15 cellular contexts compared by ENCODE assay signal in genomic region chr6:149728499-149729234, GRCh38. TPM values are rescaled to one million over a fixed set of nuclear protein-coding genes. Genes with fewer than 3 reads are reported as not detected.
DNase-seq lines count a peak whose midpoint lies in the region; ATAC-seq and TF ChIP-seq lines count a peak whose summit lies in the region.
"Had no signal": no experiment of that assay in that cellular context is flagged by ENCODE, and none has a peak within 500 bp of the region (broad histone marks: within the 10 kb centered on the region; RNA-seq: fewer than 3 reads in every experiment).

No MANE protein-coding gene starts in this region.

- peaks cover 2% of the 10 kb centered on the region; the same call in 1 of the 2 replicates for H3F3A ChIP-seq in Loucy (ENCODE audit: low read depth)

- H4K20me1 ChIP-seq in Loucy (ENCODE audit: insufficient read depth, low read length, poor library complexity, severe bottlenecking), result no peaks in the 10 kb centered on the region

- H3K4me2 ChIP-seq in Loucy (ENCODE audit: low read depth, low read length, poor library complexity, severe bottlenecking) (peak overlapping the region; percentile 62), neuronal stem cell (ENCODE audit: insufficient read depth, low read length, poor library complexity, severe bottlenecking) (no peak overlapping the region)
- H3K4me2 ChIP-seq: A549 had no signal

- peaks cover 72% of the 10 kb centered on the region for H3K36me3 ChIP-seq in Loucy (ENCODE audit: insufficient read depth, low read length)
- H3K36me3 ChIP-seq in neuronal stem cell (replicated peaks in 1 of 2; ENCODE audit: control insufficient read depth in 2 of 2, insufficient read depth in 2 of 2, low read length in 2 of 2), result peaks cover 31 to 95% of the 10 kb centered on the region in 2 donors

- no peak overlapping the region for H2AK5ac ChIP-seq in neuronal stem cell (ENCODE audit: low read depth, low read length)

- peaks cover 23% of the 10 kb centered on the region for H3K4me1 Mint-ChIP-seq in T-helper 2 cell treated with Interferon-gamma antibody and Interleukin-4, amounts not matched to agents 5 μg/mL and 100 μg/mL, for 36 hours (ENCODE audit: low read depth)
- H3K4me1 Mint-ChIP-seq in activated naive CD8-positive, alpha-beta T cell (ENCODE audit: low read depth), result peaks cover 18% of the 10 kb centered on the region

- no peaks in the 10 kb centered on the region for H3K9me2 ChIP-seq in Loucy (replicated peaks; ENCODE audit: low read depth, low read length)

- ATAC-seq in HG03039 (IDR thresholded peaks at IDR 0.05; ENCODE audit: unreplicated experiment), result no peak
- ATAC-seq: A549 had no signal

- H3K27me3 ChIP-seq in Loucy (ENCODE audit: insufficient read depth, low read length, poor library complexity, severe bottlenecking), result no peaks in the 10 kb centered on the region
- H3K27me3 ChIP-seq in neuronal stem cell (ENCODE audit: control insufficient read depth in 3 of 3, insufficient read depth in 3 of 3, low read depth in 1 of 3, low read length in 3 of 3), result no peaks in the 10 kb centered on the region
- H3K27me3 ChIP-seq: esophagus muscularis mucosa had no signal

- no peak overlapping the region for H2AFZ ChIP-seq in Loucy (ENCODE audit: low read length)
- H2AFZ ChIP-seq in neuronal stem cell (ENCODE audit: low read length), result no peak overlapping the region

- H3K79me1 ChIP-seq in neuronal stem cell (ENCODE audit: low read depth, low read length), result peaks cover 4% of the 10 kb centered on the region

- H3K9ac ChIP-seq in Loucy (ENCODE audit: low read depth, low read length, poor library complexity, severe bottlenecking), result peak overlapping the region; percentile 64
- no peak overlapping the region for H3K9ac ChIP-seq in neuronal stem cell (ENCODE audit: low read depth, low read length, poor library complexity)

- no peak overlapping the region for H3K27ac ChIP-seq in neuronal stem cell (replicated peaks; ENCODE audit: low read length)
- H3K27ac ChIP-seq: A549, esophagus muscularis mucosa had no signal

- peak overlapping the region; percentile 80 for H3K27ac Mint-ChIP-seq in T-helper 2 cell treated with Interferon-gamma antibody and Interleukin-4, amounts not matched to agents 5 μg/mL and 100 μg/mL, for 36 hours
- peak overlapping the region; percentile 84 for H3K27ac Mint-ChIP-seq in activated naive CD8-positive, alpha-beta T cell

- H3K9me3 Mint-ChIP-seq in T-helper 2 cell treated with Interferon-gamma antibody and Interleukin-4, amounts not matched to agents 5 μg/mL and 100 μg/mL, for 36 hours, result no peaks in the 10 kb centered on the region
- no peaks in the 10 kb centered on the region for H3K9me3 Mint-ChIP-seq in activated naive CD8-positive, alpha-beta T cell (ENCODE audit: low read depth)

- no peak overlapping the region for H4K91ac ChIP-seq in neuronal stem cell (ENCODE audit: low read depth, low read length, poor library complexity)

- no peak overlapping the region for H2BK5ac ChIP-seq in neuronal stem cell (ENCODE audit: low read length)

- H3K4me3 ChIP-seq in Loucy (ENCODE audit: low read length, poor library complexity, severe bottlenecking) (peak overlapping the region; percentile 44), neuronal stem cell (ENCODE audit: low read length in 2 of 2) (no peak overlapping the region)
- H3K4me3 ChIP-seq: A549, esophagus muscularis mucosa had no signal

- no peak for DNase-seq in T-helper 2 cell treated with Interferon-gamma antibody and Interleukin-4, amounts not matched to agents 5 μg/mL and 100 μg/mL, for 36 hours (ENCODE audit: low spot score)
- DNase-seq in T-helper 2 cell (no peak), neuronal stem cell (ENCODE audit: low spot score) (no peak), AG08396 (ENCODE audit: low spot score) (no peak)
- no peak for DNase-seq in stimulated activated CD4-positive, alpha-beta T cell treated with anti-CD3 and anti-CD28 coated beads, Interleukin-1b, Interleukin-23, amount 100 ng/mL, for 48 hours
- DNase-seq: amniotic stem cell, DMS 273 treated with DMSO at 0.1 percent for 48 hours, H7, left ventricle myocardium superior, SW 1271 had no signal

- H3K9me3 ChIP-seq in Loucy (ENCODE audit: insufficient read depth, low read depth, low read length) (no peaks in the 10 kb centered on the region), neuronal stem cell (replicated peaks in 1 of 2; ENCODE audit: control insufficient read depth in 2 of 2, insufficient read depth in 1 of 2, low read depth in 1 of 2, low read length in 2 of 2) (no peaks in the 10 kb centered on the region)
- H3K9me3 ChIP-seq: A549, esophagus muscularis mucosa had no signal

- peaks cover 44% of the 10 kb centered on the region for H3K36me3 Mint-ChIP-seq in T-helper 2 cell treated with Interferon-gamma antibody and Interleukin-4, amounts not matched to agents 5 μg/mL and 100 μg/mL, for 36 hours (ENCODE audit: low read depth)
- peaks cover 4% of the 10 kb centered on the region for H3K36me3 Mint-ChIP-seq in activated naive CD8-positive, alpha-beta T cell

- H3K27me3 Mint-ChIP-seq in T-helper 2 cell treated with Interferon-gamma antibody and Interleukin-4, amounts not matched to agents 5 μg/mL and 100 μg/mL, for 36 hours (ENCODE audit: low read depth), result no peaks in the 10 kb centered on the region
- H3K27me3 Mint-ChIP-seq in activated naive CD8-positive, alpha-beta T cell, result no peaks in the 10 kb centered on the region

- no CpG with 5 or more reads among the region's 5 CpGs for WGBS in neuronal stem cell (ENCODE audit: extremely low coverage in 2 of 2, insufficient read length in 2 of 2, insufficient replicate concordance in 1 of 2), 2 donors

- H3K4me3 Mint-ChIP-seq in T-helper 2 cell treated with Interferon-gamma antibody and Interleukin-4, amounts not matched to agents 5 μg/mL and 100 μg/mL, for 36 hours, result peak overlapping the region; percentile 58
- peak overlapping the region; percentile 33 for H3K4me3 Mint-ChIP-seq in activated naive CD8-positive, alpha-beta T cell

- no peak overlapping the region for H3K14ac ChIP-seq in neuronal stem cell (ENCODE audit: low read length)

- H2BK120ac ChIP-seq in neuronal stem cell (ENCODE audit: low read depth, low read length), result no peak overlapping the region

- H3K79me2 ChIP-seq in Loucy (ENCODE audit: insufficient read depth, low read length), result no peaks in the 10 kb centered on the region

- no peak overlapping the region for H3K4ac ChIP-seq in neuronal stem cell (ENCODE audit: low read length)

- H2BK12ac ChIP-seq in neuronal stem cell (ENCODE audit: low read length), result no peak overlapping the region

- no peak overlapping the region for H2BK15ac ChIP-seq in neuronal stem cell (ENCODE audit: low read length)

- TF ChIP-seq CTCF in Loucy (conservative IDR thresholded peaks at IDR 0.05; ENCODE audit: low read length), result no peak

- H4K8ac ChIP-seq in neuronal stem cell (ENCODE audit: low read depth, low read length), result no peak overlapping the region

- H3K18ac ChIP-seq in neuronal stem cell (ENCODE audit: low read length), result no peak overlapping the region

- H3K23ac ChIP-seq in neuronal stem cell (ENCODE audit: low read depth, low read length, poor library complexity), result peak overlapping the region; percentile 25

- H3K4me1 ChIP-seq in Loucy (ENCODE audit: insufficient read depth, low read length, poor library complexity, severe bottlenecking) (peaks cover 18% of the 10 kb centered on the region), neuronal stem cell (ENCODE audit: control insufficient read depth in 2 of 2, insufficient read depth in 1 of 2, low read depth in 1 of 2, low read length in 2 of 2) (no peaks in the 10 kb centered on the region)
- H3K4me1 ChIP-seq: A549, esophagus muscularis mucosa had no signal

RNA-seq across cellular contexts. Expression of gene LATS1, which starts 10.8 kb away (rescaled TPM):
- 9.9 TPM for polyA plus RNA-seq in neuronal stem cell (2013, experiment 1 of 2)
- 10.3 TPM for polyA plus RNA-seq in neuronal stem cell (2013, experiment 2 of 2)

RNA-seq across cellular contexts. Expression of gene NUP43, which starts 17.7 kb away (rescaled TPM):
- polyA plus RNA-seq in neuronal stem cell (2013, experiment 1 of 2), result 24.3 TPM
- polyA plus RNA-seq in neuronal stem cell (2013, experiment 2 of 2), result 26.3 TPM

RNA-seq across cellular contexts. Expression of gene PCMT1, which starts 20.9 kb away (rescaled TPM):
- 46.7 TPM for polyA plus RNA-seq in neuronal stem cell (2013, experiment 1 of 2)
- 47.4 TPM for polyA plus RNA-seq in neuronal stem cell (2013, experiment 2 of 2)
